24 cellular contexts compared by ENCODE assay signal in genomic region chr7:127986581-127987461, GRCh38. TPM values are rescaled to one million over a fixed set of nuclear protein-coding genes. Genes with fewer than 3 reads are reported as not detected.
A peak's percentile ranks its signal among the peaks of the same experiment; 100 is the strongest.
DNase-seq lines count a peak whose midpoint lies in the region; ATAC-seq, FAIRE-seq and TF ChIP-seq lines count a peak whose summit lies in the region.
"Had no signal": no experiment of that assay in that cellular context is flagged by ENCODE, and none has a peak within 500 bp of the region (broad histone marks: within the 10 kb centered on the region; RNA-seq: fewer than 3 reads in every experiment).

No MANE protein-coding gene starts in this region.

- H3K4me1 Mint-ChIP-seq in T-helper 17 cell: peaks cover 23% of the 10 kb centered on the region
- peaks cover 15 to 20% of the 10 kb centered on the region in 2 donors for H3K4me1 Mint-ChIP-seq in effector memory CD8-positive, alpha-beta T cell (ENCODE audit: low read depth in 2 of 2)
- peaks cover 6 to 13% of the 10 kb centered on the region in 2 donors for H3K4me1 Mint-ChIP-seq in stimulated activated naive B cell treated with anti-CD40 and anti-IgM and Interleukin-4, amounts not matched to agents 10 μg/mL and 1 μg/mL and 100 μg/mL, for 72 hours
- H3K4me1 Mint-ChIP-seq: mesothelial cell of epicardium had no signal

- no peaks in the 10 kb centered on the region for H3K9me2 ChIP-seq in hepatocyte (replicated peaks; ENCODE audit: insufficient read depth)

- H3K27ac Mint-ChIP-seq in T-helper 17 cell: peak overlapping the region; percentile 37
- H3K27ac Mint-ChIP-seq in effector memory CD8-positive, alpha-beta T cell: peak overlapping the region; percentile 5 to 49
- H3K27ac Mint-ChIP-seq in stimulated activated naive B cell treated with anti-CD40 and anti-IgM and Interleukin-4, amounts not matched to agents 10 μg/mL and 1 μg/mL and 100 μg/mL, for 72 hours: peak overlapping the region; percentile 72
- H3K27ac Mint-ChIP-seq: activated CD4-positive, alpha-beta T cell treated with anti-CD3 and anti-CD28 coated beads for 36 hours; activated naive CD8-positive, alpha-beta T cell treated with anti-CD3 and anti-CD28 coated beads, Interleukin-2, amount 10 ng/mL, durations not matched to agents 7 days and 5 days; mesothelial cell of epicardium; natural killer cell treated with Interleukin-12 subunit alpha and Interleukin-12 subunit beta and Interleukin-15 and Interleukin-18, amount 100 ng/mL, for 72 hours; type B pancreatic cell had no signal

- H3K4me2 ChIP-seq in hepatocyte: no peak overlapping the region
- H3K4me2 ChIP-seq: smooth muscle cell had no signal

- no peaks in the 10 kb centered on the region for H4K20me1 ChIP-seq in hepatocyte (ENCODE audit: insufficient read depth, poor library complexity, severe bottlenecking)

- H3K27ac ChIP-seq in hepatocyte: peak overlapping the region; percentile 47
- H3K27ac ChIP-seq: psoas muscle had no signal

- no peaks in the 10 kb centered on the region for H3K9me3 Mint-ChIP-seq in effector memory CD8-positive, alpha-beta T cell
- H3K9me3 Mint-ChIP-seq in stimulated activated naive B cell treated with anti-CD40 and anti-IgM and Interleukin-4, amounts not matched to agents 10 μg/mL and 1 μg/mL and 100 μg/mL, for 72 hours: no peaks in the 10 kb centered on the region
- H3K9me3 Mint-ChIP-seq: activated naive CD8-positive, alpha-beta T cell treated with anti-CD3 and anti-CD28 coated beads, Interleukin-2, amount 10 ng/mL, durations not matched to agents 7 days and 5 days; mesothelial cell of epicardium; natural killer cell treated with Interleukin-12 subunit alpha and Interleukin-12 subunit beta and Interleukin-15 and Interleukin-18, amount 100 ng/mL, for 72 hours; stimulated activated naive CD8-positive, alpha-beta T cell treated with anti-CD3 and anti-CD28 coated beads, Interleukin-15, amount 100 ng/mL, for 72 hours; type B pancreatic cell had no signal

- no peak for DNase-seq in T-helper 17 cell
- no peak for DNase-seq in effector memory CD8-positive, alpha-beta T cell
- peak; percentile 42 for DNase-seq in hepatocyte (ENCODE audit: low spot score)
- DNase-seq in stimulated activated naive B cell treated with anti-CD40 and anti-IgM and Interleukin-4, amounts not matched to agents 10 μg/mL and 1 μg/mL and 100 μg/mL, for 72 hours: no peak
- DNase-seq in D721Med (ENCODE audit: insufficient read length, low spot score): no peak
- DNase-seq in NCI-H1417 treated with DMSO at 0.1 percent for 48 hours (lab: John Stamatoyannopoulos, UW): no peak
- no peak for DNase-seq in stimulated activated CD4-positive, alpha-beta T cell treated with anti-CD3 and anti-CD28 coated beads, Interleukin-4, amount 100 ng/mL, for 4 hours
- DNase-seq: activated CD4-positive, alpha-beta T cell treated with anti-CD3 and anti-CD28 coated beads for 36 hours; activated naive CD8-positive, alpha-beta T cell treated with anti-CD3 and anti-CD28 coated beads, Interleukin-2, amount 10 ng/mL, durations not matched to agents 7 days and 5 days; AML-193; cortex of kidney; foreskin fibroblast; NCI-H1092; NCI-H2081 treated with DMSO at 0.1 percent for 48 hours; NCI-H524; psoas muscle; stimulated activated CD4-positive, alpha-beta T cell treated with anti-CD3 and anti-CD28 coated beads, Interleukin-2, amount 100 ng/mL, for 48 hours; stimulated activated naive CD8-positive, alpha-beta T cell treated with anti-CD3 and anti-CD28 coated beads, Interleukin-15, amount 100 ng/mL, for 72 hours; T1000 had no signal

- peaks cover 27% of the 10 kb centered on the region for H3K4me1 ChIP-seq in hepatocyte (ENCODE audit: insufficient read depth)
- H3K4me1 ChIP-seq: psoas muscle had no signal

- TF ChIP-seq CTCF in hepatocyte (IDR thresholded peaks at IDR 0.05; ENCODE audit: poor library complexity): no peak
- TF ChIP-seq CTCF in D721Med (IDR thresholded peaks at IDR 0.05; ENCODE audit: insufficient read depth, missing control alignments): no peak

- H3K4me3 Mint-ChIP-seq in T-helper 17 cell: no peak overlapping the region
- no peak overlapping the region for H3K4me3 Mint-ChIP-seq in effector memory CD8-positive, alpha-beta T cell
- H3K4me3 Mint-ChIP-seq in stimulated activated naive B cell treated with anti-CD40 and anti-IgM and Interleukin-4, amounts not matched to agents 10 μg/mL and 1 μg/mL and 100 μg/mL, for 72 hours: no peak overlapping the region
- H3K4me3 Mint-ChIP-seq: activated CD4-positive, alpha-beta T cell treated with anti-CD3 and anti-CD28 coated beads for 36 hours; activated naive CD8-positive, alpha-beta T cell treated with anti-CD3 and anti-CD28 coated beads, Interleukin-2, amount 10 ng/mL, durations not matched to agents 7 days and 5 days; mesothelial cell of epicardium; natural killer cell treated with Interleukin-12 subunit alpha and Interleukin-12 subunit beta and Interleukin-15 and Interleukin-18, amount 100 ng/mL, for 72 hours; stimulated activated naive CD8-positive, alpha-beta T cell treated with anti-CD3 and anti-CD28 coated beads, Interleukin-15, amount 100 ng/mL, for 72 hours; type B pancreatic cell had no signal

- peaks cover 6% of the 10 kb centered on the region for H3K36me3 Mint-ChIP-seq in T-helper 17 cell (ENCODE audit: low read depth)
- H3K36me3 Mint-ChIP-seq in effector memory CD8-positive, alpha-beta T cell (ENCODE audit: insufficient read depth): peaks cover 19% of the 10 kb centered on the region
- peaks cover 41 to 68% of the 10 kb centered on the region in 2 donors for H3K36me3 Mint-ChIP-seq in stimulated activated naive B cell treated with anti-CD40 and anti-IgM and Interleukin-4, amounts not matched to agents 10 μg/mL and 1 μg/mL and 100 μg/mL, for 72 hours

- no peaks in the 10 kb centered on the region for H3K27me3 ChIP-seq in hepatocyte

- H3K9me3 ChIP-seq in T-helper 17 cell (ENCODE audit: control insufficient read depth, low read length, poor library complexity, severe bottlenecking) (no peaks in the 10 kb centered on the region), hepatocyte (ENCODE audit: low read depth) (no peaks in the 10 kb centered on the region)
- H3K9me3 ChIP-seq: psoas muscle had no signal

- 53% methylated on average over 3 of the region's 3 CpGs for WGBS in hepatocyte (ENCODE audit: low lambda C conversion rate, missing lambda C conversion rate)

- H3K36me3 ChIP-seq in hepatocyte (replicated peaks; ENCODE audit: insufficient read depth, low read depth): no peaks in the 10 kb centered on the region

- H2AFZ ChIP-seq in hepatocyte: no peak overlapping the region

- H3K79me2 ChIP-seq in hepatocyte: peaks cover 31% of the 10 kb centered on the region

- no peak for ATAC-seq in T-helper 17 cell
- no peak for ATAC-seq in effector memory CD8-positive, alpha-beta T cell (replicated peaks)
- ATAC-seq in stimulated activated naive B cell treated with anti-CD40 and anti-IgM and Interleukin-4, amounts not matched to agents 10 μg/mL and 1 μg/mL and 100 μg/mL, for 72 hours (replicated peaks): no peak
- ATAC-seq: activated CD4-positive, alpha-beta T cell treated with anti-CD3 and anti-CD28 coated beads for 36 hours; natural killer cell treated with Interleukin-12 subunit alpha and Interleukin-12 subunit beta and Interleukin-15 and Interleukin-18, amount 100 ng/mL, for 72 hours; psoas muscle; stimulated activated naive CD8-positive, alpha-beta T cell treated with anti-CD3 and anti-CD28 coated beads, Interleukin-15, amount 100 ng/mL, for 72 hours had no signal

- no peak for FAIRE-seq in D721Med (lab: Jason Lieb, UNC)
- FAIRE-seq: H54 had no signal

- H3K4me3 ChIP-seq in hepatocyte: no peak overlapping the region
- H3K4me3 ChIP-seq: psoas muscle, smooth muscle cell had no signal

- no peaks in the 10 kb centered on the region for H3K27me3 Mint-ChIP-seq in T-helper 17 cell
- no peaks in the 10 kb centered on the region for H3K27me3 Mint-ChIP-seq in effector memory CD8-positive, alpha-beta T cell
- H3K27me3 Mint-ChIP-seq in stimulated activated naive B cell treated with anti-CD40 and anti-IgM and Interleukin-4, amounts not matched to agents 10 μg/mL and 1 μg/mL and 100 μg/mL, for 72 hours: no peaks in the 10 kb centered on the region
- H3K27me3 Mint-ChIP-seq: activated CD4-positive, alpha-beta T cell treated with anti-CD3 and anti-CD28 coated beads for 36 hours; activated naive CD8-positive, alpha-beta T cell treated with anti-CD3 and anti-CD28 coated beads, Interleukin-2, amount 10 ng/mL, durations not matched to agents 7 days and 5 days; natural killer cell treated with Interleukin-12 subunit alpha and Interleukin-12 subunit beta and Interleukin-15 and Interleukin-18, amount 100 ng/mL, for 72 hours; stimulated activated naive CD8-positive, alpha-beta T cell treated with anti-CD3 and anti-CD28 coated beads, Interleukin-15, amount 100 ng/mL, for 72 hours; type B pancreatic cell had no signal

RNA-seq across cellular contexts. Expression of gene LRRC4, which starts 44.4 kb away (rescaled TPM):
- total RNA-seq in T-helper 17 cell (under 1 TPM; 0.34 to 0.57 TPM), hepatocyte (15.1 TPM in 2 replicates)
- polyA plus RNA-seq in hepatocyte: 3.5 and 3.9 TPM in 2 replicates
- total RNA-seq: smooth muscle cell had no signal
- polyA plus RNA-seq: smooth muscle cell had no signal

Comparison
In these comparisons a context has a peak if more than half of its experiments do, and no peak if none do; other contexts are left out.
1. RNA of gene LRRC4, which starts 44.4 kb away (total RNA-seq): 15.1 TPM in hepatocyte; 0.34 to 0.57 TPM in T-helper 17 cell; every median in the first group is over 10 times any median in the second.
2. Peak in every context shown above with its lines, with median percentiles within 50 percentile points of each other: H3K27ac Mint-ChIP-seq.